ENCODE assay signal across 1 cellular context in genomic region chr17:42307362-42307927, GRCh38.
A peak's percentile ranks its signal among the peaks of the same experiment; 100 is the strongest.
TF ChIP-seq lines count a peak whose summit lies in the region.

No MANE protein-coding gene starts in this region.

TF ChIP-seq in K562, 482 proteins besides CTCF, POLR2A, EP300 and RAD21:
- TF ChIP-seq RBFOX2 (IDR thresholded peaks at IDR 0.05; ENCODE audit: low read depth, low read length) (peak; percentile 76), POLR2G (IDR thresholded peaks at IDR 0.05; ENCODE audit: low read depth, low read length) (peak; percentile 75), NR3C1 (CRISPR knock-in tag; IDR thresholded peaks at IDR 0.05) (no peak), RBM22 (IDR thresholded peaks at IDR 0.05; ENCODE audit: low read depth, low read length, poor library complexity, severe bottlenecking) (peak; percentile 86)
- TF ChIP-seq, protein P1, sequence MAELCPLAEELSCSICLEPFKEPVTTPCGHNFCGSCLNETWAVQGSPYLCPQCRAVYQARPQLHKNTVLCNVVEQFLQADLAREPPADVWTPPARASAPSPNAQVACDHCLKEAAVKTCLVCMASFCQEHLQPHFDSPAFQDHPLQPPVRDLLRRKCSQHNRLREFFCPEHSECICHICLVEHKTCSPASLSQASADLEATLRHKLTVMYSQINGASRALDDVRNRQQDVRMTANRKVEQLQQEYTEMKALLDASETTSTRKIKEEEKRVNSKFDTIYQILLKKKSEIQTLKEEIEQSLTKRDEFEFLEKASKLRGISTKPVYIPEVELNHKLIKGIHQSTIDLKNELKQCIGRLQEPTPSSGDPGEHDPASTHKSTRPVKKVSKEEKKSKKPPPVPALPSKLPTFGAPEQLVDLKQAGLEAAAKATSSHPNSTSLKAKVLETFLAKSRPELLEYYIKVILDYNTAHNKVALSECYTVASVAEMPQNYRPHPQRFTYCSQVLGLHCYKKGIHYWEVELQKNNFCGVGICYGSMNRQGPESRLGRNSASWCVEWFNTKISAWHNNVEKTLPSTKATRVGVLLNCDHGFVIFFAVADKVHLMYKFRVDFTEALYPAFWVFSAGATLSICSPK (IDR thresholded peaks at IDR 0.05; ENCODE audit: borderline replicate concordance): no peak
